Comparison of ENCODE assay signal across 1 cellular context in genomic region chr2:3491306-3491705, GRCh38.
TF ChIP-seq lines count a peak whose summit lies in the region.

No MANE protein-coding gene starts in this region.

TF ChIP-seq in GM12878, 131 proteins besides CTCF, POLR2A, EP300 and RAD21:
- TF ChIP-seq SMAD1 (IDR thresholded peaks at IDR 0.05; ENCODE audit: low read depth, partially characterized antibody) (no peak), PAX5 (IDR thresholded peaks at IDR 0.05; ENCODE audit: borderline replicate concordance, low read depth, low read length) (no peak), CBX3 (IDR thresholded peaks at IDR 0.05; ENCODE audit: borderline replicate concordance, low read depth) (no peak), YY1 (IDR thresholded peaks at IDR 0.05; ENCODE audit: low read depth, low read length) (no peak), SIN3A (IDR thresholded peaks at IDR 0.05; ENCODE audit: low read depth, low read length) (no peak), TCF3 (IDR thresholded peaks at IDR 0.05; ENCODE audit: borderline replicate concordance, insufficient read depth, low read depth, low read length) (no peak), SMARCA5 (IDR thresholded peaks at IDR 0.05) (no peak), ESRRA (IDR thresholded peaks at IDR 0.05; ENCODE audit: low read length) (no peak), RCOR1 (conservative IDR thresholded peaks at IDR 0.05; ENCODE audit: low read depth, low read length) (no peak), RUNX3 (IDR thresholded peaks at IDR 0.05; ENCODE audit: low read length) (no peak)
- TF ChIP-seq, protein P1, sequence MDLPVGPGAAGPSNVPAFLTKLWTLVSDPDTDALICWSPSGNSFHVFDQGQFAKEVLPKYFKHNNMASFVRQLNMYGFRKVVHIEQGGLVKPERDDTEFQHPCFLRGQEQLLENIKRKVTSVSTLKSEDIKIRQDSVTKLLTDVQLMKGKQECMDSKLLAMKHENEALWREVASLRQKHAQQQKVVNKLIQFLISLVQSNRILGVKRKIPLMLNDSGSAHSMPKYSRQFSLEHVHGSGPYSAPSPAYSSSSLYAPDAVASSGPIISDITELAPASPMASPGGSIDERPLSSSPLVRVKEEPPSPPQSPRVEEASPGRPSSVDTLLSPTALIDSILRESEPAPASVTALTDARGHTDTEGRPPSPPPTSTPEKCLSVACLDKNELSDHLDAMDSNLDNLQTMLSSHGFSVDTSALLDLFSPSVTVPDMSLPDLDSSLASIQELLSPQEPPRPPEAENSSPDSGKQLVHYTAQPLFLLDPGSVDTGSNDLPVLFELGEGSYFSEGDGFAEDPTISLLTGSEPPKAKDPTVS (IDR thresholded peaks at IDR 0.05; ENCODE audit: low read depth, low read length), result no peak
